In the genomic region with DNA sequence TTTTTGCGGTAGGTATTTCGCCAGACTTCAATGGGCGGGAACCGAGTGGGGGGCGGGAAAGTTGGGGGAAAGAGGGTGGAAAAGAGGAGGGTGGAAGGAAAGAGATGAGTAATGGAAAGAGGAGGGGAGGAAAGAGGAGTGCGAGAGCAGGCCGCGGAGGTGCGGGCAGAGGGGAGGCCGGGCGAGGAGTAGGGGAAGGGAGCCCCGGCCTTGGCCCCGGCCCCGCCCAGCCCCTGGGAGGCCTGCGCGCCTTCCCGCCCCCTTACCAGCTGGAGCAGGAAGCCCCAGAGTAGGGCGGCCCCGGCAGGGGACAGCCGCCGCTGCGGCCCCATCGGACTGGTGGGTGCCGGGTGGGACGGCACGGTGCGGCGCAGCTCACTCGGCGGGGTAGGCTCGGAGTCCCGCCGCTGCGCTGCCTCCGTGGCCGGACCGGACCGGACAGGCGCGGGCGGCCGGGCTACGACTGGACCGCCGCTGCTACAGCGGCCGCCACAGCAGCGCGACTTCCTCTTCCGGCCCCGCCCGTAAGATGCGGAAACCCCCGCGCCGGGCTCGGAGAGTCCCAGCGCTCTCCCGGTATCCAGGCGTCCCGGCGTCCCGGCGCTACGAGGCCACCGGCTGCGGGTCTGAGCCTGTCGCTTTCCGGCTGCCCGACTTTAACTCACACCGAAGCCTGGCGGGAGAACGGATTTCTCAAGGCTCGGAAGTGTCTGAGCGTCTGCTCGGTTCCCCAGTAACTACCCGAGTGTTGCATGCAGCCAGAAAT, we compare ENCODE assay signal across 1 cellular context.
TF ChIP-seq lines count a peak whose summit lies in the region.

A gene with protein sequence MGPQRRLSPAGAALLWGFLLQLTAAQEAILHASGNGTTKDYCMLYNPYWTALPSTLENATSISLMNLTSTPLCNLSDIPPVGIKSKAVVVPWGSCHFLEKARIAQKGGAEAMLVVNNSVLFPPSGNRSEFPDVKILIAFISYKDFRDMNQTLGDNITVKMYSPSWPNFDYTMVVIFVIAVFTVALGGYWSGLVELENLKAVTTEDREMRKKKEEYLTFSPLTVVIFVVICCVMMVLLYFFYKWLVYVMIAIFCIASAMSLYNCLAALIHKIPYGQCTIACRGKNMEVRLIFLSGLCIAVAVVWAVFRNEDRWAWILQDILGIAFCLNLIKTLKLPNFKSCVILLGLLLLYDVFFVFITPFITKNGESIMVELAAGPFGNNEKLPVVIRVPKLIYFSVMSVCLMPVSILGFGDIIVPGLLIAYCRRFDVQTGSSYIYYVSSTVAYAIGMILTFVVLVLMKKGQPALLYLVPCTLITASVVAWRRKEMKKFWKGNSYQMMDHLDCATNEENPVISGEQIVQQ (minus strand): TSS at position 505 of the 766 bp plus-strand sequence. CDS start 173 bp downstream, at position 332.

TF ChIP-seq in Ishikawa, 13 proteins besides CTCF, POLR2A, EP300 and RAD21 (continued from another document):
- TF ChIP-seq, protein P1, sequence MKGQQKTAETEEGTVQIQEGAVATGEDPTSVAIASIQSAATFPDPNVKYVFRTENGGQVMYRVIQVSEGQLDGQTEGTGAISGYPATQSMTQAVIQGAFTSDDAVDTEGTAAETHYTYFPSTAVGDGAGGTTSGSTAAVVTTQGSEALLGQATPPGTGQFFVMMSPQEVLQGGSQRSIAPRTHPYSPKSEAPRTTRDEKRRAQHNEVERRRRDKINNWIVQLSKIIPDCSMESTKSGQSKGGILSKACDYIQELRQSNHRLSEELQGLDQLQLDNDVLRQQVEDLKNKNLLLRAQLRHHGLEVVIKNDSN (IDR thresholded peaks at IDR 0.05), result no peak
- TF ChIP-seq NFIC (IDR thresholded peaks at IDR 0.05) (no peak), TCF12 (IDR thresholded peaks at IDR 0.05; ENCODE audit: low read depth) (no peak)
